In genomic region chr3:172094621-172095557, GRCh38 we compare ENCODE assay signal across 8 cellular contexts. TPM values are rescaled to one million over a fixed set of nuclear protein-coding genes. Genes with fewer than 3 reads are reported as not detected.
DNase-seq lines count a peak whose midpoint lies in the region; ATAC-seq and TF ChIP-seq lines count a peak whose summit lies in the region.

No MANE protein-coding gene starts in this region.

- peak overlapping the region in 1 of 2 donors; percentile 12 for H3K4me3 Mint-ChIP-seq in activated T-cell treated with anti-CD3 and anti-CD28 coated beads, Interleukin-2, amount 50 U/mL, for 72 hours
- H3K4me3 Mint-ChIP-seq in osteocyte (ENCODE audit: unreplicated experiment), result no peak overlapping the region

- intact Hi-C loops in Right ventricle myocardium superior (cut with DNase I) (no loop called here), Right ventricle myocardium inferior (cut with DNase I) (loop anchor here (5.0 kb wide), 2 partner anchors 33 to 53 kb away; no protein-coding TSS in a partner anchor)

- peak overlapping the region; percentile 74 for H3K27ac Mint-ChIP-seq in activated T-cell treated with anti-CD3 and anti-CD28 coated beads, Interleukin-2, amount 50 U/mL, for 72 hours
- H3K27ac Mint-ChIP-seq in osteocyte (ENCODE audit: unreplicated experiment), result peak overlapping the region; percentile 57

- peak; percentile 18 for ATAC-seq in Right ventricle myocardium superior (ENCODE audit: poor library complexity)
- ATAC-seq in Right ventricle myocardium inferior, result no peak
- peak; percentile 95 for ATAC-seq in HG03060 (IDR thresholded peaks at IDR 0.05; ENCODE audit: low read depth, unreplicated experiment)
- ATAC-seq in activated T-cell treated with anti-CD3 and anti-CD28 coated beads, Interleukin-2, amount 50 U/mL, for 72 hours (replicated peaks in 1 of 2), result peak; percentile 52 to 71

- no peaks in the 10 kb centered on the region for H3K27me3 Mint-ChIP-seq in activated T-cell treated with anti-CD3 and anti-CD28 coated beads, Interleukin-2, amount 50 U/mL, for 72 hours (ENCODE audit: low read depth)
- no peaks in the 10 kb centered on the region for H3K27me3 Mint-ChIP-seq in osteocyte (ENCODE audit: unreplicated experiment)

- DNase-seq in Right ventricle myocardium superior (no peak), Right ventricle myocardium inferior (ENCODE audit: missing footprints) (no peak), osteocyte (ENCODE audit: extremely low spot score, unreplicated experiment) (no peak), HuH-7.5 (ENCODE audit: low spot score) (no peak), LoVo (ENCODE audit: low spot score) (no peak), NCI-H2107 (lab: John Stamatoyannopoulos, UW) (no peak)
- DNase-seq in activated T-cell treated with anti-CD3 and anti-CD28 coated beads, Interleukin-2, amount 50 U/mL, for 72 hours, result peak; percentile 20 to 57

- no peaks in the 10 kb centered on the region for H3K36me3 Mint-ChIP-seq in activated T-cell treated with anti-CD3 and anti-CD28 coated beads, Interleukin-2, amount 50 U/mL, for 72 hours (ENCODE audit: insufficient read depth in 2 of 2)
- H3K36me3 Mint-ChIP-seq in osteocyte (ENCODE audit: unreplicated experiment), result peaks cover 13% of the 10 kb centered on the region

- no peak for TF ChIP-seq CTCF in osteocyte (IDR thresholded peaks at IDR 0.05)

- no peaks in the 10 kb centered on the region for H3K9me3 Mint-ChIP-seq in activated T-cell treated with anti-CD3 and anti-CD28 coated beads, Interleukin-2, amount 50 U/mL, for 72 hours
- no peaks in the 10 kb centered on the region for H3K9me3 Mint-ChIP-seq in osteocyte (ENCODE audit: unreplicated experiment)

- peaks cover 54% of the 10 kb centered on the region for H3K4me1 Mint-ChIP-seq in activated T-cell treated with anti-CD3 and anti-CD28 coated beads, Interleukin-2, amount 50 U/mL, for 72 hours (ENCODE audit: low read depth)
- H3K4me1 Mint-ChIP-seq in osteocyte (ENCODE audit: unreplicated experiment), result peaks cover 76% of the 10 kb centered on the region

RNA-seq across cellular contexts. Expression of gene FNDC3B, which starts 55.5 kb away (rescaled TPM):
- total RNA-seq in Right ventricle myocardium superior (56.1 TPM), Right ventricle myocardium inferior (57.8 TPM), osteocyte (224 and 240 TPM in 2 replicates)
- 10 to 100 TPM; 12.0 to 17.7 TPM for total RNA-seq in activated T-cell treated with anti-CD3 and anti-CD28 coated beads, Interleukin-2, amount 50 U/mL, for 72 hours

Comparison
In these comparisons a context has a peak if more than half of its experiments do, and no peak if none do; other contexts are left out.
1. DNase-seq: peak in activated T-cell treated with anti-CD3 and anti-CD28 coated beads, Interleukin-2, amount 50 U/mL, for 72 hours (2 of 2); none in Right ventricle myocardium superior (single experiment), Right ventricle myocardium inferior (single experiment), osteocyte (single experiment), HuH-7.5 (single experiment), LoVo (single experiment) and NCI-H2107 (single experiment).